15 cellular contexts compared by ENCODE assay signal in genomic region chr7:101879565-101879964, GRCh38.
"Had no signal": no experiment of that assay in that cellular context is flagged by ENCODE, and none has a peak within 500 bp of the region (broad histone marks: within the 10 kb centered on the region; RNA-seq: fewer than 3 reads in every experiment).

No MANE protein-coding gene starts in this region.

- H3K27ac ChIP-seq: body of pancreas, thoracic aorta had no signal

- H3K27me3 Mint-ChIP-seq: activated CD8-positive, alpha-beta memory T cell treated with anti-CD3 and anti-CD28 coated beads, Interleukin-2, amount 10 ng/mL, durations not matched to agents 7 days and 5 days; activated naive CD4-positive, alpha-beta T cell treated with anti-CD3 and anti-CD28 coated beads, Interleukin-2, amount 50 U/mL, for 24 hours; activated T-cell treated with anti-CD3 and anti-CD28 coated beads, Interleukin-2, amount 50 U/mL, for 24 hours; dendritic cell treated with granulocyte-macrophage colony-stimulating factor and Interleukin-4, amounts not matched to agents 40 ng/mL and 50 ng/mL, for 4 days; stimulated activated naive CD8-positive, alpha-beta T cell treated with anti-CD3 and anti-CD28 coated beads, Interleukin-15, amount 100 ng/mL, for 72 hours had no signal

- H3K9me3 ChIP-seq: body of pancreas, psoas muscle, thoracic aorta had no signal

- DNase-seq: activated CD4-positive, alpha-beta T cell treated with anti-CD3 and anti-CD28 coated beads for 1 hour; activated CD4-positive, alpha-beta T cell treated with anti-CD3 and anti-CD28 coated beads, Interleukin-2, amount 50 U/mL, for 48 hours; activated CD8-positive, alpha-beta memory T cell treated with anti-CD3 and anti-CD28 coated beads, Interleukin-2, amount 10 ng/mL, durations not matched to agents 7 days and 5 days; activated effector memory CD4-positive, alpha-beta T cell treated with Interleukin-2 at 50 U/mL for 16 hours; activated T-cell treated with anti-CD3 and anti-CD28 coated beads, Interleukin-2, amount 50 U/mL, for 24 hours; body of pancreas; erythroblast; hypothalamus; psoas muscle; stimulated activated CD4-positive, alpha-beta T cell treated with anti-CD3 and anti-CD28 coated beads, Interleukin-2, amount 100 ng/mL, for 48 hours; stimulated activated naive CD8-positive, alpha-beta T cell treated with anti-CD3 and anti-CD28 coated beads, Interleukin-15, amount 100 ng/mL, for 72 hours had no signal

- H3K36me3 ChIP-seq: thoracic aorta had no signal

- H3K4me3 ChIP-seq: body of pancreas, psoas muscle, thoracic aorta had no signal

- H3K36me3 Mint-ChIP-seq: activated CD8-positive, alpha-beta memory T cell treated with anti-CD3 and anti-CD28 coated beads, Interleukin-2, amount 10 ng/mL, durations not matched to agents 7 days and 5 days; activated naive CD4-positive, alpha-beta T cell treated with anti-CD3 and anti-CD28 coated beads, Interleukin-2, amount 50 U/mL, for 24 hours had no signal

- H3K9me3 Mint-ChIP-seq: activated naive CD4-positive, alpha-beta T cell treated with anti-CD3 and anti-CD28 coated beads, Interleukin-2, amount 50 U/mL, for 24 hours; activated T-cell treated with anti-CD3 and anti-CD28 coated beads, Interleukin-2, amount 50 U/mL, for 24 hours; dendritic cell treated with granulocyte-macrophage colony-stimulating factor and Interleukin-4, amounts not matched to agents 40 ng/mL and 50 ng/mL, for 4 days; mesothelial cell of epicardium; stimulated activated naive CD8-positive, alpha-beta T cell treated with anti-CD3 and anti-CD28 coated beads, Interleukin-15, amount 100 ng/mL, for 72 hours had no signal

- H3K4me3 Mint-ChIP-seq: activated CD8-positive, alpha-beta memory T cell treated with anti-CD3 and anti-CD28 coated beads, Interleukin-2, amount 10 ng/mL, durations not matched to agents 7 days and 5 days; activated naive CD4-positive, alpha-beta T cell treated with anti-CD3 and anti-CD28 coated beads, Interleukin-2, amount 50 U/mL, for 24 hours; activated T-cell treated with anti-CD3 and anti-CD28 coated beads, Interleukin-2, amount 50 U/mL, for 24 hours; dendritic cell treated with granulocyte-macrophage colony-stimulating factor and Interleukin-4, amounts not matched to agents 40 ng/mL and 50 ng/mL, for 4 days; mesothelial cell of epicardium; stimulated activated naive CD8-positive, alpha-beta T cell treated with anti-CD3 and anti-CD28 coated beads, Interleukin-15, amount 100 ng/mL, for 72 hours had no signal

- H3K27ac Mint-ChIP-seq: activated CD8-positive, alpha-beta memory T cell treated with anti-CD3 and anti-CD28 coated beads, Interleukin-2, amount 10 ng/mL, durations not matched to agents 7 days and 5 days; activated naive CD4-positive, alpha-beta T cell treated with anti-CD3 and anti-CD28 coated beads, Interleukin-2, amount 50 U/mL, for 24 hours; activated T-cell treated with anti-CD3 and anti-CD28 coated beads, Interleukin-2, amount 50 U/mL, for 24 hours; dendritic cell treated with granulocyte-macrophage colony-stimulating factor and Interleukin-4, amounts not matched to agents 40 ng/mL and 50 ng/mL, for 4 days; stimulated activated naive CD8-positive, alpha-beta T cell treated with anti-CD3 and anti-CD28 coated beads, Interleukin-15, amount 100 ng/mL, for 72 hours had no signal

- H3K27me3 ChIP-seq: body of pancreas had no signal
